ENCODE assay signal across 11 cellular contexts in genomic region chr11:17164361-17165246, GRCh38. TPM values are rescaled to one million over a fixed set of nuclear protein-coding genes. Genes with fewer than 3 reads are reported as not detected.
DNase-seq lines count a peak whose midpoint lies in the region; ATAC-seq, FAIRE-seq and TF ChIP-seq lines count a peak whose summit lies in the region.
"Had no signal": no experiment of that assay in that cellular context is flagged by ENCODE, and none has a peak within 500 bp of the region (broad histone marks: within the 10 kb centered on the region; RNA-seq: fewer than 3 reads in every experiment).

No MANE protein-coding gene starts in this region.

- H3K9me3 Mint-ChIP-seq in Calu3 (ENCODE audit: low read depth, unreplicated experiment), result no peaks in the 10 kb centered on the region
- no peaks in the 10 kb centered on the region for H3K9me3 Mint-ChIP-seq in endodermal cell
- no peaks in the 10 kb centered on the region for H3K9me3 Mint-ChIP-seq in T-helper 2 cell treated with Interferon-gamma antibody and Interleukin-4, amounts not matched to agents 5 μg/mL and 100 μg/mL, for 36 hours
- no peaks in the 10 kb centered on the region for H3K9me3 Mint-ChIP-seq in naive thymus-derived CD4-positive, alpha-beta T cell
- H3K9me3 Mint-ChIP-seq: stimulated activated naive CD8-positive, alpha-beta T cell treated with anti-CD3 and anti-CD28 coated beads, Interleukin-15, Interleukin-2, amounts not matched to agents 100 ng/mL and 50 ng/mL, for 24 hours had no signal

- FAIRE-seq in kidney (lab: Jason Lieb, UNC) (no peak), GM12891 (lab: Jason Lieb, UNC) (no peak)

- BruUV-seq in Calu3 (replicated peaks; lab: Mats Ljungman, UMichigan), result no TSS peak

- H4K20me1 ChIP-seq in KMS-11 (ENCODE audit: insufficient read depth), result no peaks in the 10 kb centered on the region

- DNase-seq in Calu3, result peak; percentile 45
- no peak for DNase-seq in endodermal cell
- DNase-seq in kidney, result no peak
- DNase-seq in GM12891 (ENCODE audit: insufficient read length, low spot score), result no peak
- no peak for DNase-seq in T-helper 2 cell treated with Interferon-gamma antibody and Interleukin-4, amounts not matched to agents 5 μg/mL and 100 μg/mL, for 36 hours (ENCODE audit: low spot score)
- DNase-seq in naive thymus-derived CD4-positive, alpha-beta T cell, result no peak
- DNase-seq: aorta, hypothalamus had no signal

- no peak for TF ChIP-seq POLR2A in GM12891 (IDR thresholded peaks at IDR 0.05; ENCODE audit: low read depth, low read length)

- no peaks in the 10 kb centered on the region; the same call in 1 of the 2 replicates for H3K36me3 ChIP-seq in KMS-11 (ENCODE audit: insufficient read depth)
- H3K36me3 ChIP-seq in endodermal cell (ENCODE audit: control insufficient read depth, insufficient read depth, low read length), result peaks cover 45% of the 10 kb centered on the region
- H3K36me3 ChIP-seq in neutrophil, result peaks cover 13% of the 10 kb centered on the region
- peaks cover 0 to 2% of the 10 kb centered on the region in 2 donors for H3K36me3 ChIP-seq in kidney (ENCODE audit: control insufficient read depth in 1 of 2, insufficient read depth in 2 of 2, low read length in 2 of 2)
- peaks cover 0 to 13% (median 11%) of the 10 kb centered on the region in 3 experiments for H3K36me3 ChIP-seq in naive thymus-derived CD4-positive, alpha-beta T cell (ENCODE audit: control insufficient read depth in 2 of 3, insufficient read depth in 3 of 3, low read length in 3 of 3)

- H3K4me3 ChIP-seq in KMS-11 (IDR thresholded peaks at IDR 0.05; ENCODE audit: insufficient read depth, low read depth, low read length), result no peak overlapping the region
- H3K4me3 ChIP-seq in endodermal cell (ENCODE audit: low read length), result peak overlapping the region; percentile 3
- H3K4me3 ChIP-seq in neutrophil (ENCODE audit: low read depth in 1 of 2, low read length in 1 of 2), result peak overlapping the region in 1 of 2 experiments; percentile 16
- H3K4me3 ChIP-seq in kidney (ENCODE audit: low read length in 2 of 2), result no peak overlapping the region
- H3K4me3 ChIP-seq in naive thymus-derived CD4-positive, alpha-beta T cell (ENCODE audit: low read length), result no peak overlapping the region

- ATAC-seq in naive thymus-derived CD4-positive, alpha-beta T cell, result no peak

- intact Hi-C loops in Calu3 (cut with micrococcal nuclease; ENCODE audit: unreplicated experiment), result loop anchor here (5.0 kb wide), 1 partner anchor 43 kb away; the partner anchor contains the start of gene PIK3C2A
- intact Hi-C loops in kidney (cut with DNase I), result no loop called here
- intact Hi-C loops in naive thymus-derived CD4-positive, alpha-beta T cell (cut with micrococcal nuclease), result no loop called here

- H3K27me3 ChIP-seq in KMS-11 (ENCODE audit: insufficient read depth, low read depth) (no peaks in the 10 kb centered on the region), endodermal cell (ENCODE audit: control insufficient read depth, insufficient read depth, low read length, poor library complexity, severe bottlenecking) (no peaks in the 10 kb centered on the region), neutrophil (no peaks in the 10 kb centered on the region)
- H3K27me3 ChIP-seq in naive thymus-derived CD4-positive, alpha-beta T cell (ENCODE audit: control insufficient read depth in 2 of 2, insufficient read depth in 2 of 2, low read length in 2 of 2), result no peaks in the 10 kb centered on the region

- WGBS in endodermal cell (ENCODE audit: insufficient coverage in 1 of 2, insufficient read length in 1 of 2), 2 experiments, result 88 to 100% methylated on average over 1 of the region's 1 CpG

- H3K79me2 ChIP-seq in KMS-11 (ENCODE audit: insufficient read depth, low read depth), result peaks cover 12% of the 10 kb centered on the region; the same call in 1 of the 2 replicates

- peaks cover 33% of the 10 kb centered on the region for H3K36me3 Mint-ChIP-seq in Calu3 (ENCODE audit: insufficient read depth, unreplicated experiment)
- peaks cover 25% of the 10 kb centered on the region for H3K36me3 Mint-ChIP-seq in endodermal cell (ENCODE audit: low read depth)
- peaks cover 12% of the 10 kb centered on the region for H3K36me3 Mint-ChIP-seq in T-helper 2 cell treated with Interferon-gamma antibody and Interleukin-4, amounts not matched to agents 5 μg/mL and 100 μg/mL, for 36 hours (ENCODE audit: low read depth)
- peaks cover 0 to 44% (median 19%) of the 10 kb centered on the region in 5 donors for H3K36me3 Mint-ChIP-seq in naive thymus-derived CD4-positive, alpha-beta T cell

- no peak for TF ChIP-seq CTCF in Calu3 (IDR thresholded peaks at IDR 0.05; ENCODE audit: unreplicated experiment)
- TF ChIP-seq CTCF in KMS-11 (conservative IDR thresholded peaks at IDR 0.05; ENCODE audit: low read depth, low read length), result no peak
- no peak for TF ChIP-seq CTCF in endodermal cell (conservative IDR thresholded peaks at IDR 0.05)
- TF ChIP-seq CTCF in neutrophil (IDR thresholded peaks at IDR 0.05), result no peak
- no peak for TF ChIP-seq CTCF in kidney (IDR thresholded peaks at IDR 0.05; ENCODE audit: borderline replicate concordance, extremely low read depth, insufficient read depth)

- H3K9me3 ChIP-seq in endodermal cell (ENCODE audit: control insufficient read depth, low read length), result no peaks in the 10 kb centered on the region
- no peaks in the 10 kb centered on the region for H3K9me3 ChIP-seq in neutrophil
- no peaks in the 10 kb centered on the region for H3K9me3 ChIP-seq in kidney (ENCODE audit: control insufficient read depth in 1 of 2, low read length in 2 of 2)
- no peaks in the 10 kb centered on the region for H3K9me3 ChIP-seq in naive thymus-derived CD4-positive, alpha-beta T cell (ENCODE audit: control insufficient read depth in 2 of 3, low read length in 3 of 3)

- H3K9ac ChIP-seq in KMS-11 (peak overlapping the region; percentile 32; the same call in 1 of the 2 replicates), endodermal cell (ENCODE audit: extremely low read depth, low read length, poor library complexity, severe bottlenecking) (no peak overlapping the region), kidney (ENCODE audit: low read length in 2 of 2) (no peak overlapping the region)

- no peak overlapping the region for H2AFZ ChIP-seq in KMS-11 (ENCODE audit: low read depth)

- H3K4me1 Mint-ChIP-seq in Calu3 (ENCODE audit: low read depth, unreplicated experiment) (peaks cover 77% of the 10 kb centered on the region), endodermal cell (peaks cover 22% of the 10 kb centered on the region)
- peaks cover 22% of the 10 kb centered on the region for H3K4me1 Mint-ChIP-seq in T-helper 2 cell treated with Interferon-gamma antibody and Interleukin-4, amounts not matched to agents 5 μg/mL and 100 μg/mL, for 36 hours (ENCODE audit: low read depth)
- H3K4me1 Mint-ChIP-seq in naive thymus-derived CD4-positive, alpha-beta T cell, result peaks cover 38 to 81% (median 74%) of the 10 kb centered on the region in 7 donors

- H3K27me3 Mint-ChIP-seq in Calu3 (ENCODE audit: unreplicated experiment) (no peaks in the 10 kb centered on the region), endodermal cell (ENCODE audit: insufficient read depth) (no peaks in the 10 kb centered on the region)
- H3K27me3 Mint-ChIP-seq in T-helper 2 cell treated with Interferon-gamma antibody and Interleukin-4, amounts not matched to agents 5 μg/mL and 100 μg/mL, for 36 hours (ENCODE audit: low read depth), result no peaks in the 10 kb centered on the region
- H3K27me3 Mint-ChIP-seq in naive thymus-derived CD4-positive, alpha-beta T cell, result no peaks in the 10 kb centered on the region
- H3K27me3 Mint-ChIP-seq: stimulated activated naive CD8-positive, alpha-beta T cell treated with anti-CD3 and anti-CD28 coated beads, Interleukin-15, Interleukin-2, amounts not matched to agents 100 ng/mL and 50 ng/mL, for 24 hours had no signal

- H3K27ac ChIP-seq in KMS-11 (peak overlapping the region; percentile 72), endodermal cell (ENCODE audit: low read depth, low read length) (no peak overlapping the region), neutrophil (peak overlapping the region; percentile 68), kidney (ENCODE audit: low read depth in 2 of 2, low read length in 2 of 2) (peak overlapping the region in 1 of 2 donors; percentile 53)
- H3K27ac ChIP-seq in naive thymus-derived CD4-positive, alpha-beta T cell (ENCODE audit: low read depth, low read length), result no peak overlapping the region

- H3K4me1 ChIP-seq in KMS-11 (ENCODE audit: low read depth, poor library complexity, severe bottlenecking) (peaks cover 81% of the 10 kb centered on the region), endodermal cell (ENCODE audit: control insufficient read depth, insufficient read depth, low read length) (peaks cover 5% of the 10 kb centered on the region), neutrophil (ENCODE audit: control insufficient read depth in 1 of 2, insufficient read depth in 1 of 2, low read depth in 1 of 2, low read length in 1 of 2) (peaks cover 24 to 26% of the 10 kb centered on the region in 2 experiments), kidney (ENCODE audit: control insufficient read depth in 1 of 2, insufficient read depth in 1 of 2, low read depth in 1 of 2, low read length in 2 of 2) (peaks cover 18 to 24% of the 10 kb centered on the region in 2 donors)
- peaks cover 12 to 17% of the 10 kb centered on the region in 2 donors for H3K4me1 ChIP-seq in naive thymus-derived CD4-positive, alpha-beta T cell (ENCODE audit: control insufficient read depth in 2 of 2, insufficient read depth in 2 of 2, low read length in 2 of 2)

- H3K4me2 ChIP-seq in KMS-11, result peak overlapping the region; percentile 91

- peak overlapping the region; percentile 72 for H3K27ac Mint-ChIP-seq in Calu3 (ENCODE audit: unreplicated experiment)
- H3K27ac Mint-ChIP-seq in endodermal cell, result peak overlapping the region; percentile 48
- H3K27ac Mint-ChIP-seq in T-helper 2 cell treated with Interferon-gamma antibody and Interleukin-4, amounts not matched to agents 5 μg/mL and 100 μg/mL, for 36 hours, result no peak overlapping the region
- peak overlapping the region in 3 of 9 donors; percentile 2 to 33 (median 25) for H3K27ac Mint-ChIP-seq in naive thymus-derived CD4-positive, alpha-beta T cell
- H3K27ac Mint-ChIP-seq: stimulated activated naive CD8-positive, alpha-beta T cell treated with anti-CD3 and anti-CD28 coated beads, Interleukin-15, Interleukin-2, amounts not matched to agents 100 ng/mL and 50 ng/mL, for 24 hours had no signal

- H3K4me3 Mint-ChIP-seq in Calu3 (ENCODE audit: low read depth, unreplicated experiment) (peak overlapping the region; percentile 51), endodermal cell (no peak overlapping the region)
- no peak overlapping the region for H3K4me3 Mint-ChIP-seq in T-helper 2 cell treated with Interferon-gamma antibody and Interleukin-4, amounts not matched to agents 5 μg/mL and 100 μg/mL, for 36 hours
- H3K4me3 Mint-ChIP-seq in naive thymus-derived CD4-positive, alpha-beta T cell, result peak overlapping the region in 2 of 10 donors; percentile 16 to 21
- H3K4me3 Mint-ChIP-seq: stimulated activated naive CD8-positive, alpha-beta T cell treated with anti-CD3 and anti-CD28 coated beads, Interleukin-15, Interleukin-2, amounts not matched to agents 100 ng/mL and 50 ng/mL, for 24 hours had no signal

- CTCF ChIA-PET in Calu3 (lab: Charles Lee), result interaction anchor here (0.7 to 0.9 kb wide), 3 partner anchors 58 to 525 kb away, joined by 3 to 4 read pairs (median 3); no protein-coding TSS in a partner anchor
- CTCF ChIA-PET in naive thymus-derived CD4-positive, alpha-beta T cell (lab: Charles Lee), result no interaction called here

- POLR2A ChIA-PET in naive thymus-derived CD4-positive, alpha-beta T cell (lab: Charles Lee), result no interaction called here

RNA-seq across cellular contexts. Expression of gene PIK3C2A, which starts 43.2 kb away (rescaled TPM):
- 70.2 and 75.9 TPM in 2 replicates for total RNA-seq in Calu3 (2022)
- 100 to 1,000 TPM; 108 to 109 TPM for total RNA-seq in endodermal cell
- polyA plus RNA-seq in endodermal cell (2013, experiment 1 of 2), result 47.2 TPM
- 51.9 TPM for polyA plus RNA-seq in endodermal cell (2013, experiment 2 of 2)
- 107 TPM for total RNA-seq in kidney
- polyA plus RNA-seq in kidney (ENCODE audit: insufficient read depth, low read depth, low replicate concordance), result 9.8 TPM
- 3.7 TPM for polyA plus RNA-seq in GM12891 (2012; ENCODE audit: low read depth, missing spikeins)
- 10 to 100 TPM; 25.4 to 56.4 (median 42.0) TPM for total RNA-seq in naive thymus-derived CD4-positive, alpha-beta T cell
- 1 to 10 TPM; 5.0 to 8.2 TPM for polyA plus RNA-seq in naive thymus-derived CD4-positive, alpha-beta T cell

Comparison
In these comparisons a context has a peak if more than half of its experiments do, and no peak if none do; other contexts are left out.
1. H3K27ac ChIP-seq: peak in KMS-11 (single experiment) and neutrophil (single experiment); none in endodermal cell (single experiment) and naive thymus-derived CD4-positive, alpha-beta T cell (single experiment).